8 cellular contexts compared by ENCODE assay signal in genomic region chr15:42490246-42490742, GRCh38. TPM values are rescaled to one million over a fixed set of nuclear protein-coding genes. Genes with fewer than 3 reads are reported as not detected.
DNase-seq lines count a peak whose midpoint lies in the region; ATAC-seq and TF ChIP-seq lines count a peak whose summit lies in the region.

No MANE protein-coding gene starts in this region.

- H3K9me3 Mint-ChIP-seq in activated CD8-positive, alpha-beta T cell treated with anti-CD3 and anti-CD28 coated beads for 36 hours: no peaks in the 10 kb centered on the region

- CTCF ChIA-PET in activated CD8-positive, alpha-beta T cell treated with anti-CD3 and anti-CD28 coated beads for 36 hours (lab: Charles Lee): interaction anchor here (0.6 to 2.5 kb wide), 3 partner anchors 9 to 221 kb away, joined by 3 to 7 read pairs (median 3); no protein-coding TSS in a partner anchor

- peak overlapping the region; percentile 98 for H3K27ac Mint-ChIP-seq in activated CD8-positive, alpha-beta T cell treated with anti-CD3 and anti-CD28 coated beads for 36 hours

- peak overlapping the region; percentile 92 for H3K4me3 Mint-ChIP-seq in activated CD8-positive, alpha-beta T cell treated with anti-CD3 and anti-CD28 coated beads for 36 hours

- TF ChIP-seq CTCF in activated CD8-positive, alpha-beta T cell treated with anti-CD3 and anti-CD28 coated beads for 36 hours (IDR thresholded peaks at IDR 0.05): no peak
- no peak for TF ChIP-seq CTCF in right atrium auricular region (IDR thresholded peaks at IDR 0.05)

- H3K4me1 ChIP-seq in right atrium auricular region: peaks cover 0 to 42% of the 10 kb centered on the region in 2 donors

- intact Hi-C loops in activated CD8-positive, alpha-beta T cell treated with anti-CD3 and anti-CD28 coated beads for 36 hours (cut with micrococcal nuclease): no loop called here

- H3K9me3 ChIP-seq in right atrium auricular region: no peaks in the 10 kb centered on the region

- H3K4me1 Mint-ChIP-seq in activated CD8-positive, alpha-beta T cell treated with anti-CD3 and anti-CD28 coated beads for 36 hours (ENCODE audit: low read depth): peaks cover 40% of the 10 kb centered on the region

- POLR2A ChIA-PET in activated CD8-positive, alpha-beta T cell treated with anti-CD3 and anti-CD28 coated beads for 36 hours (lab: Charles Lee): interaction anchor here (0.7 to 2.6 kb wide), 17 partner anchors 9 to 246 kb away, joined by 3 to 15 read pairs (median 4); partner anchors contain the start of genes GANC, HAUS2, LRRC57 and TMEM87A

- no peaks in the 10 kb centered on the region for H3K27me3 Mint-ChIP-seq in activated CD8-positive, alpha-beta T cell treated with anti-CD3 and anti-CD28 coated beads for 36 hours

- H3K27me3 ChIP-seq in right atrium auricular region: no peaks in the 10 kb centered on the region

- peak; percentile 23 for DNase-seq in GM03348 (ENCODE audit: low spot score)
- no peak for DNase-seq in activated CD8-positive, alpha-beta T cell treated with anti-CD3 and anti-CD28 coated beads for 36 hours
- no peak for DNase-seq in right atrium auricular region (ENCODE audit: low spot score)
- no peak for DNase-seq in skeletal muscle cell (ENCODE audit: low read depth)

- H3K36me3 Mint-ChIP-seq in activated CD8-positive, alpha-beta T cell treated with anti-CD3 and anti-CD28 coated beads for 36 hours (ENCODE audit: low read depth): peaks cover 14% of the 10 kb centered on the region

- ATAC-seq in HG03457 (IDR thresholded peaks at IDR 0.05; ENCODE audit: unreplicated experiment): peak; percentile 1
- no peak for ATAC-seq in activated CD8-positive, alpha-beta T cell treated with anti-CD3 and anti-CD28 coated beads for 36 hours
- ATAC-seq in HG03342 (IDR thresholded peaks at IDR 0.05; ENCODE audit: unreplicated experiment): no peak
- no peak for ATAC-seq in GM19351 (IDR thresholded peaks at IDR 0.05; ENCODE audit: unreplicated experiment)
- ATAC-seq in HG02798 (IDR thresholded peaks at IDR 0.05; ENCODE audit: poor library complexity, unreplicated experiment): no peak

- peak overlapping the region; percentile 90 to 95 for H3K27ac ChIP-seq in right atrium auricular region

- H3K36me3 ChIP-seq in right atrium auricular region: no peaks in the 10 kb centered on the region

- H3K4me3 ChIP-seq in right atrium auricular region: peak overlapping the region; percentile 86 to 97
- peak overlapping the region; percentile 97 for H3K4me3 ChIP-seq in skeletal muscle cell (ENCODE audit: low read depth, low read length)

RNA-seq across cellular contexts. Expression of gene ZNF106, which starts 0.6 kb away (rescaled TPM):
- 10 to 100 TPM; 46.4 to 46.6 TPM for total RNA-seq in activated CD8-positive, alpha-beta T cell treated with anti-CD3 and anti-CD28 coated beads for 36 hours
- 100 to 1,000 TPM; 332 to 619 TPM for total RNA-seq in right atrium auricular region

RNA-seq across cellular contexts. Expression of gene SNAP23, which starts 5.1 kb away (rescaled TPM):
- 10 to 100 TPM; 31.2 to 33.1 TPM for total RNA-seq in activated CD8-positive, alpha-beta T cell treated with anti-CD3 and anti-CD28 coated beads for 36 hours
- total RNA-seq in right atrium auricular region: 10 to 100 TPM; 37.3 to 38.1 TPM

RNA-seq across cellular contexts. Expression of gene LRRC57, which starts 58.3 kb away (rescaled TPM):
- 10 to 100 TPM; 13.7 to 15.1 TPM for total RNA-seq in activated CD8-positive, alpha-beta T cell treated with anti-CD3 and anti-CD28 coated beads for 36 hours
- 10 to 100 TPM in 1 of 2 donors, 1 to 10 TPM in 1; 6.7 to 12.4 TPM for total RNA-seq in right atrium auricular region

RNA-seq across cellular contexts. Expression of gene HAUS2, which starts 58.3 kb away (rescaled TPM):
- 10 to 100 TPM; 45.3 to 48.8 TPM for total RNA-seq in activated CD8-positive, alpha-beta T cell treated with anti-CD3 and anti-CD28 coated beads for 36 hours
- 10 to 100 TPM; 21.5 to 23.0 TPM for total RNA-seq in right atrium auricular region

Comparison
In these comparisons a context has a peak if more than half of its experiments do, and no peak if none do; other contexts are left out.
1. RNA of gene ZNF106, which starts 0.6 kb away (total RNA-seq): 332 to 619 TPM in right atrium auricular region; 46.4 to 46.6 TPM in activated CD8-positive, alpha-beta T cell treated with anti-CD3 and anti-CD28 coated beads for 36 hours; every median in the first group is over 4 times any median in the second.